ENCODE assay signal across 18 cellular contexts in genomic region chr18:3233004-3233403, GRCh38. TPM values are rescaled to one million over a fixed set of nuclear protein-coding genes. Genes with fewer than 3 reads are reported as not detected.
DNase-seq lines count a peak whose midpoint lies in the region; ATAC-seq and TF ChIP-seq lines count a peak whose summit lies in the region.
"Had no signal": no experiment of that assay in that cellular context is flagged by ENCODE, and none has a peak within 500 bp of the region (broad histone marks: within the 10 kb centered on the region; RNA-seq: fewer than 3 reads in every experiment).

No MANE protein-coding gene starts in this region.

- peak overlapping the region; percentile 55 to 88 (median 70) for H3K27ac ChIP-seq in right lobe of liver

- no peaks in the 10 kb centered on the region for H3K36me3 ChIP-seq in right lobe of liver

- WGBS in right lobe of liver (ENCODE audit: insufficient coverage, low coverage, low lambda C conversion rate, missing lambda C conversion rate): 44% methylated on average over 1 of the region's 1 CpG

- DNase-seq in left lobe of liver (ENCODE audit: low spot score): no peak
- no peak for DNase-seq in right lobe of liver
- peak; percentile 25 for DNase-seq in renal cortical epithelial cell (ENCODE audit: low read depth)
- no peak for DNase-seq in NAMALWA (ENCODE audit: low spot score)
- DNase-seq in activated naive CD4-positive, alpha-beta T cell treated with anti-CD3 and anti-CD28 coated beads, Interleukin-2, amount 50 U/mL, for 16 hours: no peak
- DNase-seq: C1 segment of cervical spinal cord; Calu3; CD4-positive, alpha-beta memory T cell; COR-L47; DMS53; DMS79 treated with DMSO at 0.1 percent for 48 hours; GF-D8; H9 had no signal

- H3K9me3 ChIP-seq in right lobe of liver: no peaks in the 10 kb centered on the region

- TF ChIP-seq POLR2A in right lobe of liver (IDR thresholded peaks at IDR 0.05): no peak

- peaks cover 0 to 37% (median 17%) of the 10 kb centered on the region in 4 donors for H3K4me1 ChIP-seq in right lobe of liver

- intact Hi-C loops in right lobe of liver (cut with DNase I): loop anchor here in 1 of 2 donors (10.0 kb wide), 1 partner anchor 78 kb away; no protein-coding TSS in a partner anchor

- H3K4me3 ChIP-seq in right lobe of liver: no peak overlapping the region
- H3K4me3 ChIP-seq: GM23338 had no signal

- no peak for TF ChIP-seq CTCF in right lobe of liver (IDR thresholded peaks at IDR 0.05)

- ATAC-seq in left lobe of liver (peak; percentile 18), right lobe of liver (peak; percentile 1 to 17 (median 6)), GM21528 (IDR thresholded peaks at IDR 0.05; ENCODE audit: low FRiP score, unreplicated experiment) (no peak)
- ATAC-seq: GM23338, HCT116 had no signal

- H3K27me3 ChIP-seq in right lobe of liver: no peaks in the 10 kb centered on the region

RNA-seq across cellular contexts. Expression of gene MYOM1, which starts 13.2 kb away (rescaled TPM):
- total RNA-seq in left lobe of liver (4.9 TPM), right lobe of liver (10 to 100 TPM in 5 of 6 experiments, 1 to 10 TPM in 1; 3.1 to 64.5 (median 19.1) TPM), renal cortical epithelial cell (0.99 TPM in 1 of 2 replicates, not detected in the other)
- total RNA-seq: A172, Daoy had no signal

RNA-seq across cellular contexts. Expression of gene MYL12A, which starts 14.6 kb away (rescaled TPM):
- 85.5 TPM for total RNA-seq in left lobe of liver
- 100 to 1,000 TPM in 5 of 6 experiments, 10 to 100 TPM in 1; 82.1 to 309 (median 225) TPM for total RNA-seq in right lobe of liver
- total RNA-seq in renal cortical epithelial cell: 907 and 2,004 TPM in 2 replicates

RNA-seq across cellular contexts. Expression of gene MYL12B, which starts 28.9 kb away (rescaled TPM):
- total RNA-seq in left lobe of liver (90.4 TPM), right lobe of liver (100 to 1,000 TPM; 113 to 281 (median 185) TPM), renal cortical epithelial cell (689 and 1,114 TPM in 2 replicates)
